24 cellular contexts compared by ENCODE assay signal in genomic region chr5:153704110-153704509, GRCh38.
"Had no signal": no experiment of that assay in that cellular context is flagged by ENCODE, and none has a peak within 500 bp of the region (broad histone marks: within the 10 kb centered on the region; RNA-seq: fewer than 3 reads in every experiment).

No MANE protein-coding gene starts in this region.

- DNase-seq: dermis blood vessel endothelial cell; effector memory CD8-positive, alpha-beta T cell; gastrocnemius medialis; head of caudate nucleus; hippocampal formation; left colon; natural killer cell; occipital lobe; ovary; posterior cingulate gyrus; retina; stimulated activated CD4-positive, alpha-beta T cell treated with anti-CD3 and anti-CD28 coated beads, Interleukin-12 subunit alpha, Interleukin-12 subunit beta, amount 100 ng/mL, for 4 hours; stimulated activated CD4-positive, alpha-beta T cell treated with anti-CD3 and anti-CD28 coated beads, Interleukin-2, amount 100 ng/mL, for 24 hours; stimulated activated CD4-positive, alpha-beta T cell treated with anti-CD3 and anti-CD28 coated beads, Interleukin-4, amount 100 ng/mL, for 24 hours; stimulated activated naive CD4-positive, alpha-beta T cell treated with Interleukin-2 at 50 U/mL for 16 hours; stomach; thyroid gland; trophoblast cell had no signal

- H3K4me3 ChIP-seq: coronary artery, gastrocnemius medialis, lung, ovary, smooth muscle cell, stomach, thyroid gland, vagina had no signal

- ATAC-seq: effector memory CD8-positive, alpha-beta T cell; gastrocnemius medialis; left colon; natural killer cell; sciatic nerve; stimulated activated effector memory CD8-positive, alpha-beta T cell treated with anti-CD3 and anti-CD28 coated beads, Interleukin-12 subunit alpha, Interleukin-12 subunit beta, amount 100 ng/mL, for 72 hours had no signal

- H3K9me3 ChIP-seq: gastrocnemius medialis, ovary, stomach, thyroid gland, vagina had no signal

- H3K27ac ChIP-seq: coronary artery, gastrocnemius medialis, ovary, stomach, thyroid gland, vagina had no signal

- H3K36me3 ChIP-seq: gastrocnemius medialis, ovary, stomach, thyroid gland, vagina had no signal

- H3K27me3 ChIP-seq: gastrocnemius medialis, ovary, stomach, thyroid gland, vagina had no signal

- H3K4me2 ChIP-seq: smooth muscle cell had no signal

- H3K4me1 ChIP-seq: gastrocnemius medialis, stomach, thyroid gland, vagina had no signal
